In the genomic region with DNA sequence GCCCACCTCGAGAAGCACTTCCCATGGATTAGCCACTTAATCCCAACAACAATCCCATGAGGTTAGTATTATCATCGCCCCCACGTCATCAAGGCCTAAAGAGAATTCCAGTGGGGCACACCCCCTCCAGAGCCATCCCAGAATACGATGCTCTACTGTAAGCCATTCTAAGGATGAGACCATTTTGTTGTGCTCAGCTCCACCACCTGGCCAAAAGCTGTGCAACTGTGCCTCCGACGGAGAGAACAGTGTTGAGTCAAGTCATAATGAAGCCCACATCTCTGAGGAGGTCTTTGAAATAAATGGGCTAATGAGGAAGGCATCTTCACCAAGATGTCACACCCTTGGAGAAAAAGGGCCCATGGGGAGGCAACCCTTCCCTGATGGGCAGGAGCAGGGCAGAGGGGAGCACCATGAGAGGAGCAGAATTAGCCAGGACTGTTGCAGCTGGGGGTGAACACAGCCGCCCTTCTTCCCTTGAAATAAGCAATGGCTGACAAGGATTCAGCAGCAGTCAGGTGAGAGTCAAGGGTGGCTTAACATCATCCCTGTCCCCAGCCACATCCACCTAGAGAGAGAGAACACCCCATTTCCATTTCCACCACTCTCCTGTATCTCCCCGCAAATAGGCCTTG, we compare ENCODE assay signal across 2 cellular contexts.
TF ChIP-seq lines count a peak whose summit lies in the region.

No MANE protein-coding gene starts in this region.

TF ChIP-seq in GM23338, 12 proteins besides CTCF, POLR2A, EP300 and RAD21 (continues in another document):
- no peak for TF ChIP-seq REST (IDR thresholded peaks at IDR 0.05; ENCODE audit: unreplicated experiment)
- TF ChIP-seq NANOG (IDR thresholded peaks at IDR 0.05; ENCODE audit: borderline replicate concordance) = no peak
- no peak for TF ChIP-seq ETS1 (IDR thresholded peaks at IDR 0.05)
- no peak for TF ChIP-seq STAT1 (IDR thresholded peaks at IDR 0.05; ENCODE audit: unreplicated experiment)
- TF ChIP-seq EZH2phosphoT487 (IDR thresholded peaks at IDR 0.05; ENCODE audit: unreplicated experiment) = no peak
- no peak for TF ChIP-seq EZH2 (IDR thresholded peaks at IDR 0.05; ENCODE audit: low read depth, unreplicated experiment)
- TF ChIP-seq ZNF114 (CRISPR knock-in tag; IDR thresholded peaks at IDR 0.05) = no peak
- TF ChIP-seq JUNB (IDR thresholded peaks at IDR 0.05; ENCODE audit: unreplicated experiment) = no peak
- TF ChIP-seq POLR2AphosphoS5 (IDR thresholded peaks at IDR 0.05; ENCODE audit: low read depth) = no peak
- no peak for TF ChIP-seq CREB1 (CRISPR knock-in tag; IDR thresholded peaks at IDR 0.05; ENCODE audit: low read depth)
- TF ChIP-seq ZNF331 (CRISPR knock-in tag; IDR thresholded peaks at IDR 0.05; ENCODE audit: low read depth) = no peak

TF ChIP-seq in K562, 482 proteins besides CTCF, POLR2A, EP300 and RAD21:
- TF ChIP-seq E2F4 (CRISPR knock-in tag; IDR thresholded peaks at IDR 0.05; ENCODE audit: low read depth) (0 out of 2 replicates have a peak, but pooled peaks have one; percentile 9), NR2C2 (CRISPR knock-in tag; IDR thresholded peaks at IDR 0.05) (0 out of 2 replicates have a peak, but pooled peaks have one; percentile 29), NR2C2 (tag; IDR thresholded peaks at IDR 0.05) (no peak), ZNF395 (CRISPR knock-in tag; IDR thresholded peaks at IDR 0.05) (0 out of 2 replicates have a peak, but pooled peaks have one; percentile 1)
- TF ChIP-seq, protein P1, sequence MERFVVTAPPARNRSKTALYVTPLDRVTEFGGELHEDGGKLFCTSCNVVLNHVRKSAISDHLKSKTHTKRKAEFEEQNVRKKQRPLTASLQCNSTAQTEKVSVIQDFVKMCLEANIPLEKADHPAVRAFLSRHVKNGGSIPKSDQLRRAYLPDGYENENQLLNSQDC (CRISPR knock-in tag; IDR thresholded peaks at IDR 0.05) = no peak
